1 cellular context compared by ENCODE assay signal in genomic region chr12:89379100-89379838, GRCh38.
TF ChIP-seq lines count a peak whose summit lies in the region.

No MANE protein-coding gene starts in this region.

TF ChIP-seq in HepG2, 621 proteins besides CTCF, POLR2A, EP300 and RAD21 (continued from another document and continues in another):
- TF ChIP-seq, protein P1, sequence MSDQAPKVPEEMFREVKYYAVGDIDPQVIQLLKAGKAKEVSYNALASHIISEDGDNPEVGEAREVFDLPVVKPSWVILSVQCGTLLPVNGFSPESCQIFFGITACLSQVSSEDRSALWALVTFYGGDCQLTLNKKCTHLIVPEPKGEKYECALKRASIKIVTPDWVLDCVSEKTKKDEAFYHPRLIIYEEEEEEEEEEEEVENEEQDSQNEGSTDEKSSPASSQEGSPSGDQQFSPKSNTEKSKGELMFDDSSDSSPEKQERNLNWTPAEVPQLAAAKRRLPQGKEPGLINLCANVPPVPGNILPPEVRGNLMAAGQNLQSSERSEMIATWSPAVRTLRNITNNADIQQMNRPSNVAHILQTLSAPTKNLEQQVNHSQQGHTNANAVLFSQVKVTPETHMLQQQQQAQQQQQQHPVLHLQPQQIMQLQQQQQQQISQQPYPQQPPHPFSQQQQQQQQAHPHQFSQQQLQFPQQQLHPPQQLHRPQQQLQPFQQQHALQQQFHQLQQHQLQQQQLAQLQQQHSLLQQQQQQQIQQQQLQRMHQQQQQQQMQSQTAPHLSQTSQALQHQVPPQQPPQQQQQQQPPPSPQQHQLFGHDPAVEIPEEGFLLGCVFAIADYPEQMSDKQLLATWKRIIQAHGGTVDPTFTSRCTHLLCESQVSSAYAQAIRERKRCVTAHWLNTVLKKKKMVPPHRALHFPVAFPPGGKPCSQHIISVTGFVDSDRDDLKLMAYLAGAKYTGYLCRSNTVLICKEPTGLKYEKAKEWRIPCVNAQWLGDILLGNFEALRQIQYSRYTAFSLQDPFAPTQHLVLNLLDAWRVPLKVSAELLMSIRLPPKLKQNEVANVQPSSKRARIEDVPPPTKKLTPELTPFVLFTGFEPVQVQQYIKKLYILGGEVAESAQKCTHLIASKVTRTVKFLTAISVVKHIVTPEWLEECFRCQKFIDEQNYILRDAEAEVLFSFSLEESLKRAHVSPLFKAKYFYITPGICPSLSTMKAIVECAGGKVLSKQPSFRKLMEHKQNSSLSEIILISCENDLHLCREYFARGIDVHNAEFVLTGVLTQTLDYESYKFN (CRISPR knock-in tag; conservative IDR thresholded peaks at IDR 0.05): peak; percentile 90
- TF ChIP-seq ZBTB21 (CRISPR knock-in tag; IDR thresholded peaks at IDR 0.05) (no peak), ZGPAT (CRISPR knock-in tag; IDR thresholded peaks at IDR 0.05) (peak; percentile 72; the same call in 1 of the 2 replicates), MIER3 (CRISPR knock-in tag; IDR thresholded peaks at IDR 0.05; ENCODE audit: borderline replicate concordance) (0 out of 2 replicates have a peak, but pooled peaks have one; percentile 27), NR2F1 (CRISPR knock-in tag; IDR thresholded peaks at IDR 0.05) (peak; percentile 54 to 67; a peak in 3 of 4 replicates), SOX6 (IDR thresholded peaks at IDR 0.05) (no peak), SOX6 (CRISPR knock-in tag; IDR thresholded peaks at IDR 0.05) (peak; percentile 71), NR2C2 (CRISPR knock-in tag; IDR thresholded peaks at IDR 0.05; ENCODE audit: borderline replicate concordance) (peak; percentile 57; the same call in 1 of the 2 replicates), ZNF264 (CRISPR knock-in tag; IDR thresholded peaks at IDR 0.05) (0 out of 2 replicates have a peak, but pooled peaks have one; percentile 46), CREM (IDR thresholded peaks at IDR 0.05) (peak; percentile 45; the same call in 1 of the 2 replicates), CREM (CRISPR knock-in tag; IDR thresholded peaks at IDR 0.05) (no peak), ZNF329 (CRISPR knock-in tag; IDR thresholded peaks at IDR 0.05; ENCODE audit: low read depth) (0 out of 2 replicates have a peak, but pooled peaks have one; percentile 43), ZNF782 (CRISPR knock-in tag; IDR thresholded peaks at IDR 0.05; ENCODE audit: borderline replicate concordance) (no peak), SALL1 (CRISPR knock-in tag; IDR thresholded peaks at IDR 0.05) (peak; percentile 43; the same call in 1 of the 2 replicates), NR2F6 (IDR thresholded peaks at IDR 0.05) (peak; percentile 90), NR2F6 (CRISPR knock-in tag; IDR thresholded peaks at IDR 0.05) (peak; percentile 78), FOXA3 (CRISPR knock-in tag; IDR thresholded peaks at IDR 0.05) (peak; percentile 46; the same call in 1 of the 2 replicates), DNMT3B (CRISPR knock-in tag; conservative IDR thresholded peaks at IDR 0.05) (no peak), CCDC6 (CRISPR knock-in tag; IDR thresholded peaks at IDR 0.05) (peak; percentile 58; the same call in 1 of the 2 replicates), SOX5 (CRISPR knock-in tag; IDR thresholded peaks at IDR 0.05; ENCODE audit: borderline replicate concordance) (peak; percentile 35; the same call in 1 of the 2 replicates), SAFB2 (CRISPR knock-in tag; IDR thresholded peaks at IDR 0.05; ENCODE audit: borderline replicate concordance, low read depth) (no peak), ZNF18 (CRISPR knock-in tag; IDR thresholded peaks at IDR 0.05; ENCODE audit: insufficient replicate concordance) (peak; percentile 66), ZNF589 (CRISPR knock-in tag; conservative IDR thresholded peaks at IDR 0.05) (no peak), PAX8 (CRISPR knock-in tag; IDR thresholded peaks at IDR 0.05; ENCODE audit: borderline replicate concordance) (no peak), RNF2 (conservative IDR thresholded peaks at IDR 0.05; ENCODE audit: low read depth) (no peak), ZC3H4 (CRISPR knock-in tag; IDR thresholded peaks at IDR 0.05; ENCODE audit: borderline replicate concordance) (no peak), PPARG (CRISPR knock-in tag; conservative IDR thresholded peaks at IDR 0.05) (peak; percentile 51; the same call in 1 of the 2 replicates), CBX1 (IDR thresholded peaks at IDR 0.05; ENCODE audit: low read depth) (no peak), NFYC (CRISPR knock-in tag; IDR thresholded peaks at IDR 0.05) (peak; percentile 86), NCOA2 (CRISPR knock-in tag; IDR thresholded peaks at IDR 0.05) (peak; percentile 76), KLF11 (CRISPR knock-in tag; IDR thresholded peaks at IDR 0.05) (no peak), ELF3 (CRISPR knock-in tag; IDR thresholded peaks at IDR 0.05) (0 out of 2 replicates have a peak, but pooled peaks have one; percentile 46), TAF1 (CRISPR knock-in tag; IDR thresholded peaks at IDR 0.05) (peak; percentile 53; the same call in 1 of the 2 replicates), ZBTB7B (CRISPR knock-in tag; IDR thresholded peaks at IDR 0.05) (peak; percentile 54; the same call in 1 of the 2 replicates), SMAD1 (CRISPR knock-in tag; IDR thresholded peaks at IDR 0.05; ENCODE audit: borderline replicate concordance, low read depth) (no peak), FOXJ3 (CRISPR knock-in tag; IDR thresholded peaks at IDR 0.05; ENCODE audit: borderline replicate concordance) (peak; percentile 49; the same call in 1 of the 2 replicates), KMT2A (CRISPR knock-in tag; IDR thresholded peaks at IDR 0.05) (no peak), ZBTB25 (CRISPR knock-in tag; IDR thresholded peaks at IDR 0.05) (0 out of 2 replicates have a peak, but pooled peaks have one; percentile 22), TBX2 (CRISPR knock-in tag; IDR thresholded peaks at IDR 0.05; ENCODE audit: borderline replicate concordance) (peak; percentile 25; the same call in 1 of the 2 replicates), ZNF292 (CRISPR knock-in tag; IDR thresholded peaks at IDR 0.05; ENCODE audit: borderline replicate concordance, low read depth) (no peak), ZNF431 (CRISPR knock-in tag; IDR thresholded peaks at IDR 0.05; ENCODE audit: borderline replicate concordance, low read depth) (no peak)
- TF ChIP-seq, protein P2, sequence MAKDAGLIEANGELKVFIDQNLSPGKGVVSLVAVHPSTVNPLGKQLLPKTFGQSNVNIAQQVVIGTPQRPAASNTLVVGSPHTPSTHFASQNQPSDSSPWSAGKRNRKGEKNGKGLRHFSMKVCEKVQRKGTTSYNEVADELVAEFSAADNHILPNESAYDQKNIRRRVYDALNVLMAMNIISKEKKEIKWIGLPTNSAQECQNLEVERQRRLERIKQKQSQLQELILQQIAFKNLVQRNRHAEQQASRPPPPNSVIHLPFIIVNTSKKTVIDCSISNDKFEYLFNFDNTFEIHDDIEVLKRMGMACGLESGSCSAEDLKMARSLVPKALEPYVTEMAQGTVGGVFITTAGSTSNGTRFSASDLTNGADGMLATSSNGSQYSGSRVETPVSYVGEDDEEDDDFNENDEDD (CRISPR knock-in tag; IDR thresholded peaks at IDR 0.05; ENCODE audit: borderline replicate concordance): no peak
- TF ChIP-seq, protein P3, sequence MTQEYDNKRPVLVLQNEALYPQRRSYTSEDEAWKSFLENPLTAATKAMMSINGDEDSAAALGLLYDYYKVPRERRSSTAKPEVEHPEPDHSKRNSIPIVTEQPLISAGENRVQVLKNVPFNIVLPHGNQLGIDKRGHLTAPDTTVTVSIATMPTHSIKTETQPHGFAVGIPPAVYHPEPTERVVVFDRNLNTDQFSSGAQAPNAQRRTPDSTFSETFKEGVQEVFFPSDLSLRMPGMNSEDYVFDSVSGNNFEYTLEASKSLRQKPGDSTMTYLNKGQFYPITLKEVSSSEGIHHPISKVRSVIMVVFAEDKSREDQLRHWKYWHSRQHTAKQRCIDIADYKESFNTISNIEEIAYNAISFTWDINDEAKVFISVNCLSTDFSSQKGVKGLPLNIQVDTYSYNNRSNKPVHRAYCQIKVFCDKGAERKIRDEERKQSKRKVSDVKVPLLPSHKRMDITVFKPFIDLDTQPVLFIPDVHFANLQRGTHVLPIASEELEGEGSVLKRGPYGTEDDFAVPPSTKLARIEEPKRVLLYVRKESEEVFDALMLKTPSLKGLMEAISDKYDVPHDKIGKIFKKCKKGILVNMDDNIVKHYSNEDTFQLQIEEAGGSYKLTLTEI (CRISPR knock-in tag; conservative IDR thresholded peaks at IDR 0.05): no peak
- TF ChIP-seq, protein P4, sequence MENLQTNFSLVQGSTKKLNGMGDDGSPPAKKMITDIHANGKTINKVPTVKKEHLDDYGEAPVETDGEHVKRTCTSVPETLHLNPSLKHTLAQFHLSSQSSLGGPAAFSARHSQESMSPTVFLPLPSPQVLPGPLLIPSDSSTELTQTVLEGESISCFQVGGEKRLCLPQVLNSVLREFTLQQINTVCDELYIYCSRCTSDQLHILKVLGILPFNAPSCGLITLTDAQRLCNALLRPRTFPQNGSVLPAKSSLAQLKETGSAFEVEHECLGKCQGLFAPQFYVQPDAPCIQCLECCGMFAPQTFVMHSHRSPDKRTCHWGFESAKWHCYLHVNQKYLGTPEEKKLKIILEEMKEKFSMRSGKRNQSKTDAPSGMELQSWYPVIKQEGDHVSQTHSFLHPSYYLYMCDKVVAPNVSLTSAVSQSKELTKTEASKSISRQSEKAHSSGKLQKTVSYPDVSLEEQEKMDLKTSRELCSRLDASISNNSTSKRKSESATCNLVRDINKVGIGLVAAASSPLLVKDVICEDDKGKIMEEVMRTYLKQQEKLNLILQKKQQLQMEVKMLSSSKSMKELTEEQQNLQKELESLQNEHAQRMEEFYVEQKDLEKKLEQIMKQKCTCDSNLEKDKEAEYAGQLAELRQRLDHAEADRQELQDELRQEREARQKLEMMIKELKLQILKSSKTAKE (CRISPR knock-in tag; IDR thresholded peaks at IDR 0.05; ENCODE audit: borderline replicate concordance): no peak
- TF ChIP-seq, protein P5, sequence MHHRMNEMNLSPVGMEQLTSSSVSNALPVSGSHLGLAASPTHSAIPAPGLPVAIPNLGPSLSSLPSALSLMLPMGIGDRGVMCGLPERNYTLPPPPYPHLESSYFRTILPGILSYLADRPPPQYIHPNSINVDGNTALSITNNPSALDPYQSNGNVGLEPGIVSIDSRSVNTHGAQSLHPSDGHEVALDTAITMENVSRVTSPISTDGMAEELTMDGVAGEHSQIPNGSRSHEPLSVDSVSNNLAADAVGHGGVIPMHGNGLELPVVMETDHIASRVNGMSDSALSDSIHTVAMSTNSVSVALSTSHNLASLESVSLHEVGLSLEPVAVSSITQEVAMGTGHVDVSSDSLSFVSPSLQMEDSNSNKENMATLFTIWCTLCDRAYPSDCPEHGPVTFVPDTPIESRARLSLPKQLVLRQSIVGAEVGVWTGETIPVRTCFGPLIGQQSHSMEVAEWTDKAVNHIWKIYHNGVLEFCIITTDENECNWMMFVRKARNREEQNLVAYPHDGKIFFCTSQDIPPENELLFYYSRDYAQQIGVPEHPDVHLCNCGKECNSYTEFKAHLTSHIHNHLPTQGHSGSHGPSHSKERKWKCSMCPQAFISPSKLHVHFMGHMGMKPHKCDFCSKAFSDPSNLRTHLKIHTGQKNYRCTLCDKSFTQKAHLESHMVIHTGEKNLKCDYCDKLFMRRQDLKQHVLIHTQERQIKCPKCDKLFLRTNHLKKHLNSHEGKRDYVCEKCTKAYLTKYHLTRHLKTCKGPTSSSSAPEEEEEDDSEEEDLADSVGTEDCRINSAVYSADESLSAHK (CRISPR knock-in tag; IDR thresholded peaks at IDR 0.05; ENCODE audit: borderline replicate concordance): no peak
- TF ChIP-seq, protein P6, sequence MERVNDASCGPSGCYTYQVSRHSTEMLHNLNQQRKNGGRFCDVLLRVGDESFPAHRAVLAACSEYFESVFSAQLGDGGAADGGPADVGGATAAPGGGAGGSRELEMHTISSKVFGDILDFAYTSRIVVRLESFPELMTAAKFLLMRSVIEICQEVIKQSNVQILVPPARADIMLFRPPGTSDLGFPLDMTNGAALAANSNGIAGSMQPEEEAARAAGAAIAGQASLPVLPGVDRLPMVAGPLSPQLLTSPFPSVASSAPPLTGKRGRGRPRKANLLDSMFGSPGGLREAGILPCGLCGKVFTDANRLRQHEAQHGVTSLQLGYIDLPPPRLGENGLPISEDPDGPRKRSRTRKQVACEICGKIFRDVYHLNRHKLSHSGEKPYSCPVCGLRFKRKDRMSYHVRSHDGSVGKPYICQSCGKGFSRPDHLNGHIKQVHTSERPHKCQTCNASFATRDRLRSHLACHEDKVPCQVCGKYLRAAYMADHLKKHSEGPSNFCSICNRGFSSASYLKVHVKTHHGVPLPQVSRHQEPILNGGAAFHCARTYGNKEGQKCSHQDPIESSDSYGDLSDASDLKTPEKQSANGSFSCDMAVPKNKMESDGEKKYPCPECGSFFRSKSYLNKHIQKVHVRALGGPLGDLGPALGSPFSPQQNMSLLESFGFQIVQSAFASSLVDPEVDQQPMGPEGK (CRISPR knock-in tag; IDR thresholded peaks at IDR 0.05): 0 out of 2 replicates have a peak, but pooled peaks have one; percentile 13
